Comparison of ENCODE assay signal across 9 cellular contexts in genomic region chr19:35123573-35123972, GRCh38. TPM values are rescaled to one million over a fixed set of nuclear protein-coding genes. Genes with fewer than 3 reads are reported as not detected.
DNase-seq lines count a peak whose midpoint lies in the region; ATAC-seq and TF ChIP-seq lines count a peak whose summit lies in the region.
"Had no signal": no experiment of that assay in that cellular context is flagged by ENCODE, and none has a peak within 500 bp of the region (broad histone marks: within the 10 kb centered on the region; RNA-seq: fewer than 3 reads in every experiment).

No MANE protein-coding gene starts in this region.

- POLR2A ChIA-PET in OCI-LY7 (lab: Charles Lee), result interaction anchor here (1.4 kb wide), 1 partner anchor 9 kb away, joined by 3 read pairs; no protein-coding TSS in a partner anchor

- H3K27ac Mint-ChIP-seq in nephron, result peak overlapping the region in 1 of 3 experiments; percentile 12

- H3K9me2 ChIP-seq in OCI-LY7 (ENCODE audit: insufficient read depth, low read length), result no peaks in the 10 kb centered on the region

- H4K20me1 ChIP-seq in BLaER1 (no peaks in the 10 kb centered on the region), OCI-LY7 (ENCODE audit: insufficient read depth, low read length) (no peaks in the 10 kb centered on the region)

- peaks cover 4% of the 10 kb centered on the region for H3K27me3 Mint-ChIP-seq in nephron (ENCODE audit: low read depth)

- peak overlapping the region; percentile 82 for H3K4me2 ChIP-seq in BLaER1
- peak overlapping the region; percentile 74; the same call in 1 of the 2 replicates for H3K4me2 ChIP-seq in OCI-LY7 (ENCODE audit: low read length)

- DNase-seq in OCI-LY7 (ENCODE audit: low spot score) (no peak), OCI-M2 (lab: John Stamatoyannopoulos, UW; ENCODE audit: unreplicated experiment) (no peak), NCI-H2029 treated with DMSO at 0.1 percent for 48 hours (lab: John Stamatoyannopoulos, UW) (no peak), HCEC 1CT (no peak)
- DNase-seq: NCI-H187 had no signal

- no peak for TF ChIP-seq CTCF in OCI-LY7 (conservative IDR thresholded peaks at IDR 0.05; ENCODE audit: low read length)
- TF ChIP-seq CTCF in nephron (IDR thresholded peaks at IDR 0.05; ENCODE audit: unreplicated experiment in 3 of 3), result no peak

- H3K79me2 ChIP-seq in OCI-LY7 (ENCODE audit: insufficient read depth, low read depth, low read length), result no peaks in the 10 kb centered on the region

- H3K36me3 ChIP-seq in BLaER1, result no peaks in the 10 kb centered on the region
- no peaks in the 10 kb centered on the region for H3K36me3 ChIP-seq in OCI-LY7 (ENCODE audit: insufficient read depth, low read length)

- no peaks in the 10 kb centered on the region for H3K9me3 ChIP-seq in BLaER1
- no peaks in the 10 kb centered on the region for H3K9me3 ChIP-seq in OCI-LY7 (ENCODE audit: low read length)

- no peak overlapping the region for H2AFZ ChIP-seq in OCI-LY7 (ENCODE audit: low read length)

- no peaks in the 10 kb centered on the region for H3K36me3 Mint-ChIP-seq in nephron (ENCODE audit: low read depth)

- H3K4me3 ChIP-seq in BLaER1 (peak overlapping the region; percentile 63), OCI-LY7 (ENCODE audit: low read depth, low read length, poor library complexity, severe bottlenecking) (no peak overlapping the region)

- intact Hi-C loops in OCI-LY7 (cut with micrococcal nuclease; ENCODE audit: unreplicated experiment), result no loop called here

- CTCF ChIA-PET in OCI-LY7 (lab: Charles Lee; ENCODE audit: unreplicated experiment), result no interaction called here

- H3K4me3 Mint-ChIP-seq in nephron, result peak overlapping the region in 2 of 3 experiments; percentile 53 to 61

- H3K9ac ChIP-seq in BLaER1, result 0 out of 2 replicates have a peak overlapping the region, but pooled peaks have one; percentile 25

- ATAC-seq in esophagus mucosa (peak; percentile 5), GM21423 (IDR thresholded peaks at IDR 0.05; ENCODE audit: unreplicated experiment) (no peak)

- no peaks in the 10 kb centered on the region for H3K9me3 Mint-ChIP-seq in nephron

- H3K27ac ChIP-seq in BLaER1, result no peak overlapping the region
- H3K27ac ChIP-seq in OCI-LY7 (ENCODE audit: low read depth, low read length, poor library complexity, severe bottlenecking), result no peak overlapping the region

- peaks cover 18% of the 10 kb centered on the region for H3K4me1 Mint-ChIP-seq in nephron

- H3K4me1 ChIP-seq in BLaER1, result peaks cover 89% of the 10 kb centered on the region
- peaks cover 13% of the 10 kb centered on the region for H3K4me1 ChIP-seq in OCI-LY7 (ENCODE audit: insufficient read depth, low read length, poor library complexity, severe bottlenecking)

- no TSS peak for BruUV-seq in OCI-LY7 (replicated peaks; lab: Mats Ljungman, UMichigan)

- H3K27me3 ChIP-seq in BLaER1, result no peaks in the 10 kb centered on the region

RNA-seq across cellular contexts. Expression of gene FXYD3, which starts 8.0 kb away (rescaled TPM):
- total RNA-seq in OCI-LY7 (2014; rRNA removed; shearing (Covaris generic)), result 0.35 TPM in 1 of 2 replicates, not detected in the other
- total RNA-seq in OCI-LY7 (2022), result 0.88 TPM in 1 of 2 replicates, not detected in the other
- total RNA-seq in esophagus mucosa, result 736 TPM

RNA-seq across cellular contexts. Expression of gene LGI4, which starts 11.3 kb away (rescaled TPM):
- 0.28 and 1.1 TPM in 2 replicates for total RNA-seq in OCI-LY7 (2014; rRNA removed; shearing (Covaris generic))
- total RNA-seq in OCI-LY7 (2022), result 2.7 and 5.9 TPM in 2 replicates
- total RNA-seq in esophagus mucosa, result 1.4 TPM

RNA-seq across cellular contexts. Expression of gene FXYD1, which starts 15.1 kb away (rescaled TPM):
- 0.57 and 1.8 TPM in 2 replicates for total RNA-seq in OCI-LY7 (2014; rRNA removed; shearing (Covaris generic))
- total RNA-seq in OCI-LY7 (2022), result 5.5 and 11.5 TPM in 2 replicates
- total RNA-seq in esophagus mucosa, result 2.1 TPM

RNA-seq across cellular contexts. Expression of gene FXYD7, which starts 19.5 kb away (rescaled TPM):
- total RNA-seq in OCI-LY7 (2014; rRNA removed; shearing (Covaris generic)), result 0.50 and 1.2 TPM in 2 replicates
- total RNA-seq in OCI-LY7 (2022) (6.1 and 6.3 TPM in 2 replicates), esophagus mucosa (not detected)

RNA-seq across cellular contexts. Expression of gene FXYD5, which starts 31.0 kb away (rescaled TPM):
- 76.8 and 82.1 TPM in 2 replicates for total RNA-seq in OCI-LY7 (2014; rRNA removed; shearing (Covaris generic))
- 147 and 155 TPM in 2 replicates for total RNA-seq in OCI-LY7 (2022)
- 114 TPM for total RNA-seq in esophagus mucosa

Comparison
In these comparisons a context has a peak if more than half of its experiments do, and no peak if none do; other contexts are left out.
1. RNA of gene FXYD3, which starts 8.0 kb away (total RNA-seq): 736 TPM in esophagus mucosa (single experiment); 0.35 to 0.88 TPM in OCI-LY7; every median in the first group is over 100 times any median in the second.